Comparison of ENCODE assay signal across 10 cellular contexts in the genomic region with DNA sequence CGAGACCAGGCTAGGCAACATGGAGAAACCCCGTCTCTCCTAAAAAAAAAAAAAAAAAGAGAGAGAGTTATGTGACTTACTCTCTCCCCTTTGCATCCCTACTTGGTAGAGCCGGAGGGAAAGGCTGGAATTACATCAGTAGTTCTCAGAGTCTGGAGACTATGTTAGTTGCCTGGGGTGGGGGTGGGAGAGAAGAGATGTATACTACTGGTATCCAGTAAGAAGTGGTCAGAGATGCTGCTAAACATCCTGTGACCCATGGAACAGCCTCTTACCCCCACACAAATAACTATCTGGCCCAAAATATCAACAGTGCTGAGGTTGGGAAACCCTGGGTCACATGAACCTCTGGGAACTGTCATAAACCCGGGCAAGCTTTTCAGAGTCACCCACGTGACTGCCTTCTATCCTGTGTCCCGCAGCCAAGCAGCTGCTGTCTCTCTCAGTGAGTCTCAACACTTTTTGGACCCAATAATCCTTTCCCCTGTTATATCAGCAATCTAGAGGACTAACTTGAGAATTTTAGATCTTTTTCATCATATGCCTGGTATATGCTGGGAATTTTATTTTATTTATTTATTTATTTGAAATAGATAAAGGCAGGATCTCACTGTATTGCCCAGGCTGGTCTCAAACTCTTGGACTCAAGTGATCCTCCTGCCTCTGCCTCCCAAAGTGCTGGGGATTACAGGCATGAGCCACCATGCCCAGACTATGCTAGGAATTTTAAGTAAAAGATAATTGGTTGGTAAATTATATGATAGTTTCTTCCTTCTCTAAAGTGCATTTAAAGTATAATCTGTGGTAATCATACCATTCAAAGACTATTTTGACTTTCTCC. TPM values are rescaled to one million over a fixed set of nuclear protein-coding genes. Genes with fewer than 3 reads are reported as not detected.
DNase-seq lines count a peak whose midpoint lies in the region; ATAC-seq and TF ChIP-seq lines count a peak whose summit lies in the region.
"Had no signal": no experiment of that assay in that cellular context is flagged by ENCODE, and none has a peak within 500 bp of the region (broad histone marks: within the 10 kb centered on the region; RNA-seq: fewer than 3 reads in every experiment).

No MANE protein-coding gene starts in this region.

- TF ChIP-seq CTCF in MM.1S (IDR thresholded peaks at IDR 0.05; ENCODE audit: low read length) (no peak), esophagus squamous epithelium (IDR thresholded peaks at IDR 0.05) (no peak), endothelial cell (IDR thresholded peaks at IDR 0.05; ENCODE audit: unreplicated experiment) (no peak)

- peaks cover 12% of the 10 kb centered on the region for H3K36me3 Mint-ChIP-seq in endothelial cell (ENCODE audit: low read depth, unreplicated experiment)

- H3K79me2 ChIP-seq in MM.1S (ENCODE audit: low read length) = no peaks in the 10 kb centered on the region

- H3K27ac ChIP-seq in MM.1S (ENCODE audit: low read length) (peak overlapping the region; percentile 8; the same call in 1 of the 2 replicates), esophagus squamous epithelium (peak overlapping the region in 3 of 4 donors; percentile 55 to 66 (median 65)), mucosa of rectum (ENCODE audit: low read depth in 2 of 2, low read length in 2 of 2) (peak overlapping the region; percentile 5 to 30)
- H3K27ac ChIP-seq: neural progenitor cell had no signal

- H3K27me3 ChIP-seq in MM.1S (replicated peaks; ENCODE audit: insufficient read depth, low read length) (no peaks in the 10 kb centered on the region), esophagus squamous epithelium (no peaks in the 10 kb centered on the region), mucosa of rectum (ENCODE audit: control insufficient read depth in 2 of 2, insufficient read depth in 2 of 2, low read length in 2 of 2) (no peaks in the 10 kb centered on the region)
- H3K27me3 ChIP-seq: neural progenitor cell had no signal

- intact Hi-C loops in esophagus squamous epithelium (cut with DNase I) = no loop called here

- H3F3A ChIP-seq in MM.1S (ENCODE audit: insufficient read depth, low read length) = peaks cover 33% of the 10 kb centered on the region

- H3K36me3 ChIP-seq in MM.1S (replicated peaks; ENCODE audit: insufficient read depth, low read length) = peaks cover 7% of the 10 kb centered on the region
- peaks cover 7 to 34% (median 25%) of the 10 kb centered on the region in 3 donors for H3K36me3 ChIP-seq in esophagus squamous epithelium
- H3K36me3 ChIP-seq in mucosa of rectum (ENCODE audit: control insufficient read depth in 2 of 2, insufficient read depth in 2 of 2, low read length in 2 of 2) = peaks cover 16 to 25% of the 10 kb centered on the region in 2 donors
- H3K36me3 ChIP-seq: neural progenitor cell had no signal

- DNase-seq in AG08396 (ENCODE audit: low spot score) = peak; percentile 73
- peak; percentile 74 for DNase-seq in MM.1S
- no peak for DNase-seq in esophagus squamous epithelium (lab: John Stamatoyannopoulos, UW)
- DNase-seq in NCI-H748 (lab: John Stamatoyannopoulos, UW; ENCODE audit: unreplicated experiment) = no peak
- no peak for DNase-seq in effector CD4-positive, alpha-beta T cell
- no peak for DNase-seq in endothelial cell (ENCODE audit: low spot score)
- DNase-seq: COR-L47 had no signal

- no peak overlapping the region for H3K4me3 Mint-ChIP-seq in endothelial cell (ENCODE audit: unreplicated experiment)
- H3K4me3 Mint-ChIP-seq: neural progenitor cell had no signal

- H3K4me1 ChIP-seq in MM.1S (ENCODE audit: low read length) (peaks cover 22% of the 10 kb centered on the region), esophagus squamous epithelium (peaks cover 6 to 31% (median 11%) of the 10 kb centered on the region in 3 donors), mucosa of rectum (ENCODE audit: control insufficient read depth in 2 of 2, insufficient read depth in 2 of 2, low read length in 2 of 2) (peaks cover 0 to 7% of the 10 kb centered on the region in 2 donors)
- H3K4me1 ChIP-seq: neural progenitor cell had no signal

- H3K9me3 ChIP-seq in MM.1S (replicated peaks; ENCODE audit: insufficient read depth, low read length) (no peaks in the 10 kb centered on the region), esophagus squamous epithelium (no peaks in the 10 kb centered on the region), mucosa of rectum (ENCODE audit: control insufficient read depth in 2 of 2, low read length in 2 of 2) (no peaks in the 10 kb centered on the region)

- TF ChIP-seq POLR2A in esophagus squamous epithelium (IDR thresholded peaks at IDR 0.05) = no peak

- ATAC-seq in GM19397 (IDR thresholded peaks at IDR 0.05; ENCODE audit: unreplicated experiment) = no peak

- no peak overlapping the region for H3K4me3 ChIP-seq in MM.1S (ENCODE audit: low read length)
- H3K4me3 ChIP-seq in esophagus squamous epithelium = no peak overlapping the region
- no peak overlapping the region for H3K4me3 ChIP-seq in mucosa of rectum (ENCODE audit: low read length in 2 of 2)
- H3K4me3 ChIP-seq: neural progenitor cell had no signal

- no peaks in the 10 kb centered on the region for H3K9me3 Mint-ChIP-seq in endothelial cell (ENCODE audit: unreplicated experiment)
- H3K9me3 Mint-ChIP-seq: neural progenitor cell had no signal

- 34 to 35% methylated on average over 6 of the region's 6 CpGs for WGBS in esophagus squamous epithelium, 2 donors

- H3K4me2 ChIP-seq in MM.1S (ENCODE audit: low read depth, low read length) = peak overlapping the region; percentile 28
- H3K4me2 ChIP-seq: neural progenitor cell had no signal

- H3K27me3 Mint-ChIP-seq in endothelial cell (ENCODE audit: unreplicated experiment) = peaks cover 8% of the 10 kb centered on the region

- no peaks in the 10 kb centered on the region for H3K9me2 ChIP-seq in MM.1S (replicated peaks; ENCODE audit: insufficient read depth, low read length)

- no peaks in the 10 kb centered on the region for H4K20me1 ChIP-seq in MM.1S (ENCODE audit: insufficient read depth, low read length)

- no peak overlapping the region for H3K9ac ChIP-seq in MM.1S (ENCODE audit: low read length)
- H3K9ac ChIP-seq in mucosa of rectum (ENCODE audit: low read depth in 1 of 2, low read length in 2 of 2) = no peak overlapping the region
- H3K9ac ChIP-seq: neural progenitor cell had no signal

- H3K27ac Mint-ChIP-seq in endothelial cell (ENCODE audit: unreplicated experiment) = no peak overlapping the region
- H3K27ac Mint-ChIP-seq: neural progenitor cell had no signal

- H2AFZ ChIP-seq in MM.1S (ENCODE audit: low read length) = 0 out of 2 replicates have a peak overlapping the region, but pooled peaks have one; percentile 25
- H2AFZ ChIP-seq: neural progenitor cell had no signal

- peaks cover 4% of the 10 kb centered on the region for H3K4me1 Mint-ChIP-seq in endothelial cell (ENCODE audit: unreplicated experiment)

RNA-seq across cellular contexts. Expression of a gene that starts 8.7 kb away (rescaled TPM):
- total RNA-seq in esophagus squamous epithelium (100 to 1,000 TPM in 3 of 4 donors, 10 to 100 TPM in 1; 96.5 to 311 (median 223) TPM), endothelial cell (ENCODE audit: unreplicated experiment) (569 TPM)

RNA-seq across cellular contexts. Expression of a gene that starts 14.8 kb away (rescaled TPM):
- not detected for total RNA-seq in esophagus squamous epithelium
- total RNA-seq in endothelial cell (ENCODE audit: unreplicated experiment) = not detected

RNA-seq across cellular contexts. Expression of a gene that starts 37.1 kb away (rescaled TPM):
- under 1 TPM; 0.34 to 0.94 (median 0.53) TPM for total RNA-seq in esophagus squamous epithelium
- 18.1 TPM for total RNA-seq in endothelial cell (ENCODE audit: unreplicated experiment)

Comparison
In these comparisons a context has a peak if more than half of its experiments do, and no peak if none do; other contexts are left out.
1. DNase-seq: peak in AG08396 (single experiment) and MM.1S (single experiment); none in esophagus squamous epithelium (single experiment), NCI-H748 (single experiment), effector CD4-positive, alpha-beta T cell (single experiment) and endothelial cell (single experiment).
2. H3K27ac ChIP-seq: peak in every context shown above with its lines; median percentile 65 in esophagus squamous epithelium; 18 in mucosa of rectum; 8 in MM.1S.